Comparison of ENCODE assay signal across 18 cellular contexts in the genomic region with DNA sequence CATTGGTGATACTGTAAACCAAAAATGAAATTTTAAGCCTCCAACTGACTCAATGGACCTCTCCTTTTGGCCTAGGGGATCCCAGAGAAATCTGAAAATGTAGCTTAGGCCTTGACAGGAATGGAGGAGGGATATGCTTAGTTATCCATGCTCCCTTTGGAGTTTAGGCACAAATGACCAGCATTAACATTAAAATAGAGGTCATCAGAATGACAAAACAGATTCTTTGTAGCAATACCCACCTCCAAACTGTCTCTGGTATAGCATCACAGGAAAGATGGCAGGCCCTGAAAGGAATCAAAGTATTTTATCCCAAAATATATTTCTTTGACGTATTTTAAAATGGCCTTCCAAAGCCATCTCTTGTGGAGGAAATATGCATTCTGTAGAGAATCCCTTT. TPM values are rescaled to one million over a fixed set of nuclear protein-coding genes. Genes with fewer than 3 reads are reported as not detected.
"Had no signal": no experiment of that assay in that cellular context is flagged by ENCODE, and none has a peak within 500 bp of the region (broad histone marks: within the 10 kb centered on the region; RNA-seq: fewer than 3 reads in every experiment).

No MANE protein-coding gene starts in this region.

- H3K27ac ChIP-seq: gastroesophageal sphincter, neutrophil, psoas muscle, right lobe of liver, testis, tibial nerve, upper lobe of right lung, vagina had no signal

- H3K36me3 Mint-ChIP-seq: stimulated activated memory B cell treated with anti-CD40 and anti-IgM and Interleukin-4, amounts not matched to agents 10 μg/mL and 1 μg/mL and 100 μg/mL, for 72 hours had no signal

- H3K36me3 ChIP-seq: gastroesophageal sphincter, neutrophil, right lobe of liver, tibial nerve, upper lobe of right lung, vagina had no signal

- H3K9me3 ChIP-seq: gastroesophageal sphincter, mucosa of descending colon, neutrophil, psoas muscle, right lobe of liver, testis, tibial nerve, upper lobe of right lung, vagina had no signal

- H3K9me3 Mint-ChIP-seq: naive thymus-derived CD8-positive, alpha-beta T cell; stimulated activated memory B cell treated with anti-CD40 and anti-IgM and Interleukin-4, amounts not matched to agents 10 μg/mL and 1 μg/mL and 100 μg/mL, for 72 hours had no signal

- H3K27me3 Mint-ChIP-seq: naive thymus-derived CD8-positive, alpha-beta T cell; stimulated activated memory B cell treated with anti-CD40 and anti-IgM and Interleukin-4, amounts not matched to agents 10 μg/mL and 1 μg/mL and 100 μg/mL, for 72 hours; stimulated activated naive CD8-positive, alpha-beta T cell treated with anti-CD3 and anti-CD28 coated beads, Interleukin-15, Interleukin-2, amounts not matched to agents 100 ng/mL and 50 ng/mL, for 24 hours had no signal

- H3K27me3 ChIP-seq: gastroesophageal sphincter, neutrophil, right lobe of liver, testis, tibial nerve, upper lobe of right lung, vagina had no signal

- H3K27ac Mint-ChIP-seq: stimulated activated memory B cell treated with anti-CD40 and anti-IgM and Interleukin-4, amounts not matched to agents 10 μg/mL and 1 μg/mL and 100 μg/mL, for 72 hours; stimulated activated naive CD8-positive, alpha-beta T cell treated with anti-CD3 and anti-CD28 coated beads, Interleukin-15, Interleukin-2, amounts not matched to agents 100 ng/mL and 50 ng/mL, for 24 hours had no signal

- DNase-seq: effector memory CD4-positive, alpha-beta T cell; glutamatergic neuron; mucosa of descending colon; naive thymus-derived CD8-positive, alpha-beta T cell; psoas muscle; retina; right lobe of liver; stimulated activated CD4-positive, alpha-beta T cell treated with anti-CD3 and anti-CD28 coated beads, Interleukin-4, amount 100 ng/mL, for 1 hour; testis; upper lobe of right lung had no signal

- H3K4me1 Mint-ChIP-seq: stimulated activated memory B cell treated with anti-CD40 and anti-IgM and Interleukin-4, amounts not matched to agents 10 μg/mL and 1 μg/mL and 100 μg/mL, for 72 hours had no signal

- H3K4me1 ChIP-seq: gastroesophageal sphincter, psoas muscle, right lobe of liver, testis, upper lobe of right lung, vagina had no signal

- ATAC-seq: esophagus mucosa; gastroesophageal sphincter; mucosa of descending colon; naive thymus-derived CD8-positive, alpha-beta T cell; psoas muscle; right lobe of liver; stimulated activated memory B cell treated with anti-CD40 and anti-IgM and Interleukin-4, amounts not matched to agents 10 μg/mL and 1 μg/mL and 100 μg/mL, for 72 hours; upper lobe of right lung had no signal

- H3K4me3 ChIP-seq: gastroesophageal sphincter, mucosa of descending colon, psoas muscle, right lobe of liver, testis, tibial nerve, upper lobe of right lung, vagina had no signal

- H3K4me3 Mint-ChIP-seq: naive thymus-derived CD8-positive, alpha-beta T cell; stimulated activated memory B cell treated with anti-CD40 and anti-IgM and Interleukin-4, amounts not matched to agents 10 μg/mL and 1 μg/mL and 100 μg/mL, for 72 hours; stimulated activated naive CD8-positive, alpha-beta T cell treated with anti-CD3 and anti-CD28 coated beads, Interleukin-15, Interleukin-2, amounts not matched to agents 100 ng/mL and 50 ng/mL, for 24 hours had no signal

RNA-seq across cellular contexts. Expression of a gene that starts 39.1 kb away (rescaled TPM):
- total RNA-seq: esophagus mucosa, lung microvascular endothelial cell had no signal
